Comparison of ENCODE assay signal across 9 cellular contexts in genomic region chr17:350706-351435, GRCh38. TPM values are rescaled to one million over a fixed set of nuclear protein-coding genes. Genes with fewer than 3 reads are reported as not detected.
DNase-seq lines count a peak whose midpoint lies in the region; ATAC-seq, FAIRE-seq and TF ChIP-seq lines count a peak whose summit lies in the region.
"Had no signal": no experiment of that assay in that cellular context is flagged by ENCODE, and none has a peak within 500 bp of the region (broad histone marks: within the 10 kb centered on the region; RNA-seq: fewer than 3 reads in every experiment).

No MANE protein-coding gene starts in this region.

- POLR2A ChIA-PET in H1 (lab: Charles Lee; ENCODE audit: partially characterized antibody) = interaction anchor here (0.6 to 1.0 kb wide), 2 partner anchors 17 to 597 kb away, joined by 3 to 5 read pairs; no protein-coding TSS in a partner anchor

- H3K4me3 ChIP-seq in H1 (ENCODE audit: extremely low read depth in 1 of 4, insufficient read depth in 2 of 4, low read depth in 3 of 4, low read length in 4 of 4) (no peak overlapping the region), mesenchymal stem cell (ENCODE audit: insufficient read depth in 1 of 2, low read depth in 1 of 2, low read length in 2 of 2) (no peak overlapping the region), vagina (no peak overlapping the region)

- H3K23me2 ChIP-seq in H1 (ENCODE audit: low read depth, low read length) = peaks cover 2% of the 10 kb centered on the region; the same call in 1 of the 2 replicates

- no peak for ATAC-seq in activated naive CD4-positive, alpha-beta T cell treated with anti-CD3 and anti-CD28 coated beads, Interleukin-2, amount 50 U/mL, for 72 hours

- H4K91ac ChIP-seq in H1 (replicated peaks; ENCODE audit: insufficient read length, low read length) = no peak overlapping the region
- H4K91ac ChIP-seq in mesenchymal stem cell (ENCODE audit: low read length) = peak overlapping the region; percentile 98

- H3K27me3 Mint-ChIP-seq in activated naive CD4-positive, alpha-beta T cell treated with anti-CD3 and anti-CD28 coated beads for 36 hours (ENCODE audit: low read depth) = no peaks in the 10 kb centered on the region

- peak overlapping the region; percentile 33 to 69 for H3K27ac Mint-ChIP-seq in activated naive CD4-positive, alpha-beta T cell treated with anti-CD3 and anti-CD28 coated beads, Interleukin-2, amount 50 U/mL, for 72 hours
- no peak overlapping the region for H3K27ac Mint-ChIP-seq in activated naive CD4-positive, alpha-beta T cell treated with anti-CD3 and anti-CD28 coated beads for 36 hours

- no peak for FAIRE-seq in H1 (lab: Jason Lieb, UNC)

- no peaks in the 10 kb centered on the region for H3K4me1 Mint-ChIP-seq in activated naive CD4-positive, alpha-beta T cell treated with anti-CD3 and anti-CD28 coated beads for 36 hours (ENCODE audit: low read depth)

- H3K79me2 ChIP-seq in H1 (ENCODE audit: control insufficient read depth in 1 of 2, insufficient read depth in 2 of 2, low read length in 2 of 2) = no peaks in the 10 kb centered on the region

- intact Hi-C loops in activated naive CD4-positive, alpha-beta T cell treated with anti-CD3 and anti-CD28 coated beads for 36 hours (cut with micrococcal nuclease) = no loop called here
- intact Hi-C loops in vagina (cut with DNase I) = no loop called here

- no peaks in the 10 kb centered on the region for H3K36me3 Mint-ChIP-seq in activated naive CD4-positive, alpha-beta T cell treated with anti-CD3 and anti-CD28 coated beads, Interleukin-2, amount 50 U/mL, for 72 hours
- H3K36me3 Mint-ChIP-seq in activated naive CD4-positive, alpha-beta T cell treated with anti-CD3 and anti-CD28 coated beads for 36 hours (ENCODE audit: low read depth) = no peaks in the 10 kb centered on the region

- H3K18ac ChIP-seq in H1 (ENCODE audit: extremely low read depth, low read length) (no peak overlapping the region), mesenchymal stem cell (ENCODE audit: low read depth in 1 of 2, low read length in 2 of 2) (peak overlapping the region; percentile 71)

- no peak overlapping the region for H2BK120ac ChIP-seq in H1 (replicated peaks; ENCODE audit: low read depth, low read length)
- H2BK120ac ChIP-seq in mesenchymal stem cell (ENCODE audit: low read depth, low read length) = peak overlapping the region; percentile 89

- no peaks in the 10 kb centered on the region for H4K20me1 ChIP-seq in H1 (replicated peaks in 1 of 2; ENCODE audit: control insufficient read depth in 1 of 2, insufficient read depth in 2 of 2, low read length in 2 of 2)

- TF ChIP-seq EP300 in H1 (IDR thresholded peaks at IDR 0.05; ENCODE audit: borderline replicate concordance in 1 of 2, low read depth in 2 of 2, low read length in 2 of 2) = no peak

- H3K9ac ChIP-seq in H1 (replicated peaks in 1 of 4; ENCODE audit: extremely low read depth in 1 of 4, low read depth in 3 of 4, low read length in 3 of 4) (no peak overlapping the region), mesenchymal stem cell (ENCODE audit: low read length) (no peak overlapping the region)

- H2BK20ac ChIP-seq in H1 (ENCODE audit: low read length) = no peak overlapping the region

- no peaks in the 10 kb centered on the region for H3K9me3 Mint-ChIP-seq in activated naive CD4-positive, alpha-beta T cell treated with anti-CD3 and anti-CD28 coated beads, Interleukin-2, amount 50 U/mL, for 72 hours
- H3K9me3 Mint-ChIP-seq in activated naive CD4-positive, alpha-beta T cell treated with anti-CD3 and anti-CD28 coated beads for 36 hours = no peaks in the 10 kb centered on the region

- H3K14ac ChIP-seq in H1 (ENCODE audit: insufficient read length) = no peak overlapping the region
- peak overlapping the region in 1 of 2 experiments; percentile 91 for H3K14ac ChIP-seq in mesenchymal stem cell (ENCODE audit: low read length in 2 of 2)

- H3K23ac ChIP-seq in H1 (ENCODE audit: insufficient read length) (no peak overlapping the region), mesenchymal stem cell (ENCODE audit: low read length in 2 of 2) (no peak overlapping the region)

- H3K79me1 ChIP-seq in H1 (ENCODE audit: low read depth, low read length) (no peaks in the 10 kb centered on the region), mesenchymal stem cell (replicated peaks; ENCODE audit: low read length, poor library complexity, severe bottlenecking) (peaks cover 18% of the 10 kb centered on the region)

- peak overlapping the region; percentile 76; the same call in 1 of the 2 replicates for H4K8ac ChIP-seq in H1 (ENCODE audit: extremely low read depth, insufficient read depth, low read length)
- peak overlapping the region; percentile 70 for H4K8ac ChIP-seq in mesenchymal stem cell (ENCODE audit: low read length)

- H3K56ac ChIP-seq in H1 (replicated peaks; ENCODE audit: insufficient read length, low read depth, low read length) = no peak overlapping the region

- H3K4ac ChIP-seq in H1 (replicated peaks; ENCODE audit: insufficient read length, low read depth, low read length) = no peak overlapping the region
- H3K4ac ChIP-seq in mesenchymal stem cell (ENCODE audit: low read depth in 1 of 2, low read length in 2 of 2) = peak overlapping the region; percentile 75 to 83

- H2AK5ac ChIP-seq in H1 (ENCODE audit: low read depth, low read length) = no peak overlapping the region
- H2AK5ac ChIP-seq in mesenchymal stem cell (ENCODE audit: low read length, severe bottlenecking) = peak overlapping the region; percentile 69

- H3K27ac ChIP-seq in H1 (ENCODE audit: low read depth, low read length) (no peak overlapping the region), mesenchymal stem cell (ENCODE audit: low read length, poor library complexity, severe bottlenecking) (peak overlapping the region; percentile 12), vagina (peak overlapping the region; percentile 69)

- H3K9me3 ChIP-seq in H1 (ENCODE audit: insufficient read depth in 2 of 2, low read depth in 1 of 2, low read length in 1 of 2) = peaks cover 3 to 9% of the 10 kb centered on the region in 2 experiments; a peak in 2 of 4 replicates
- H3K9me3 ChIP-seq in mesenchymal stem cell (ENCODE audit: control insufficient read depth, low read length) = no peaks in the 10 kb centered on the region
- no peaks in the 10 kb centered on the region for H3K9me3 ChIP-seq in vagina

- H3K4me1 ChIP-seq in H1 (replicated peaks in 1 of 4; ENCODE audit: control insufficient read depth in 3 of 4, insufficient read depth in 4 of 4, low read length in 3 of 4) (peaks cover 0 to 9% (median 3%) of the 10 kb centered on the region in 4 experiments; a peak in 4 of 7 replicates), mesenchymal stem cell (ENCODE audit: control insufficient read depth, insufficient read depth, low read depth, low read length) (peaks cover 47% of the 10 kb centered on the region), vagina (peaks cover 43% of the 10 kb centered on the region)

- no peak for DNase-seq in activated naive CD4-positive, alpha-beta T cell treated with anti-CD3 and anti-CD28 coated beads, Interleukin-2, amount 50 U/mL, for 72 hours (ENCODE audit: low spot score in 2 of 2)
- DNase-seq in activated naive CD4-positive, alpha-beta T cell treated with anti-CD3 and anti-CD28 coated beads for 36 hours = no peak
- DNase-seq in H1 (ENCODE audit: low read depth in 1 of 2, low spot score in 2 of 2) (no peak), mesenchymal stem cell (peak; percentile 68), vagina (ENCODE audit: extremely low spot score in 2 of 2) (no peak), activated T-cell treated with anti-CD3 and anti-CD28 coated beads for 4 hours (no peak), T-helper 2 cell (no peak)
- no peak for DNase-seq in activated CD4-positive, alpha-beta T cell treated with anti-CD3 and anti-CD28 coated beads for 4 hours
- DNase-seq: cortex of kidney had no signal

- H2BK12ac ChIP-seq in H1 (ENCODE audit: low read depth, low read length) = 0 out of 2 replicates have a peak overlapping the region, but pooled peaks have one; percentile 42
- H2BK12ac ChIP-seq in mesenchymal stem cell (ENCODE audit: low read length in 2 of 2) = peak overlapping the region; percentile 85 to 91

- H3K4me3 Mint-ChIP-seq in activated naive CD4-positive, alpha-beta T cell treated with anti-CD3 and anti-CD28 coated beads for 36 hours = no peak overlapping the region

- CTCF ChIA-PET in activated naive CD4-positive, alpha-beta T cell treated with anti-CD3 and anti-CD28 coated beads for 36 hours (lab: Charles Lee) = no interaction called here
- CTCF ChIA-PET in H1 (lab: Charles Lee; ENCODE audit: partially characterized antibody) = interaction anchor here (0.6 to 1.4 kb wide), 6 partner anchors 23 to 339 kb away, joined by 3 to 7 read pairs (median 3); no protein-coding TSS in a partner anchor

- 90% methylated on average over 8 of the region's 8 CpGs; no CpG with 5 or more reads in 1 of the 2 experiments for WGBS in H1 (ENCODE audit: extremely low coverage in 1 of 2, insufficient coverage in 1 of 2, insufficient read length in 1 of 2, insufficient replicate concordance in 2 of 2, low coverage in 1 of 2, low lambda C conversion rate in 2 of 2, missing lambda C conversion rate in 1 of 2), 2 experiments
- WGBS in mesenchymal stem cell = 58% methylated on average over 8 of the region's 8 CpGs

- H2AFZ ChIP-seq in H1 (ENCODE audit: low read length) (no peak overlapping the region), mesenchymal stem cell (ENCODE audit: low read depth, low read length) (no peak overlapping the region)

- peak overlapping the region; percentile 44; the same call in 1 of the 2 replicates for H2BK5ac ChIP-seq in H1 (ENCODE audit: low read depth, low read length)
- H2BK5ac ChIP-seq in mesenchymal stem cell (ENCODE audit: low read depth, low read length, poor library complexity, severe bottlenecking) = peak overlapping the region; percentile 24

- no peak for TF ChIP-seq RAD21 in H1 (IDR thresholded peaks at IDR 0.05 in 1 of 2, conservative IDR thresholded peaks at IDR 0.05 in 1 of 2; ENCODE audit: low read depth in 2 of 2, low read length in 2 of 2)

- H2BK15ac ChIP-seq in H1 (ENCODE audit: low read length) = no peak overlapping the region
- peak overlapping the region; percentile 92 for H2BK15ac ChIP-seq in mesenchymal stem cell (ENCODE audit: low read depth, poor library complexity, severe bottlenecking)

- H3K27me3 ChIP-seq in H1 (replicated peaks in 1 of 4; ENCODE audit: control insufficient read depth in 3 of 4, extremely low read depth in 1 of 4, insufficient read depth in 3 of 4, low read length in 3 of 4) (no peaks in the 10 kb centered on the region), mesenchymal stem cell (ENCODE audit: control insufficient read depth in 1 of 2, insufficient read depth in 1 of 2, low read length in 2 of 2) (no peaks in the 10 kb centered on the region), vagina (no peaks in the 10 kb centered on the region)

- no peak for TF ChIP-seq CTCF in H1 (IDR thresholded peaks at IDR 0.05; ENCODE audit: control extremely low read depth in 1 of 3, insufficient read depth in 1 of 3, low read depth in 1 of 3, low read length in 3 of 3)
- TF ChIP-seq CTCF in vagina (IDR thresholded peaks at IDR 0.05) = no peak

- no peak overlapping the region for H3K4me2 ChIP-seq in H1 (ENCODE audit: insufficient read depth in 1 of 2, low read depth in 2 of 2, low read length in 2 of 2)
- H3K4me2 ChIP-seq in mesenchymal stem cell (ENCODE audit: low read length, poor library complexity, severe bottlenecking) = no peak overlapping the region

- no peak overlapping the region for H4K5ac ChIP-seq in H1 (ENCODE audit: insufficient read length, low read depth, low read length)

- H3K36me3 ChIP-seq in H1 (ENCODE audit: control insufficient read depth in 2 of 4, insufficient read depth in 4 of 4, low read length in 3 of 4) (no peaks in the 10 kb centered on the region), mesenchymal stem cell (ENCODE audit: control insufficient read depth in 1 of 2, insufficient read depth in 2 of 2, low read depth in 1 of 2, low read length in 2 of 2) (peaks cover 0 to 3% of the 10 kb centered on the region in 2 experiments), vagina (no peaks in the 10 kb centered on the region)

- TF ChIP-seq POLR2A in H1 (IDR thresholded peaks at IDR 0.05; ENCODE audit: control extremely low read depth in 1 of 2, low read depth in 2 of 2, low read length in 2 of 2) (no peak), vagina (IDR thresholded peaks at IDR 0.05) (no peak)

RNA-seq across cellular contexts. Expression of gene RPH3AL, which starts 1.7 kb away (rescaled TPM):
- 1 to 10 TPM; 2.0 to 3.8 TPM for total RNA-seq in activated naive CD4-positive, alpha-beta T cell treated with anti-CD3 and anti-CD28 coated beads, Interleukin-2, amount 50 U/mL, for 72 hours
- 1 to 10 TPM; 1.6 to 2.2 TPM for total RNA-seq in activated naive CD4-positive, alpha-beta T cell treated with anti-CD3 and anti-CD28 coated beads for 36 hours
- 5.6 and 6.1 TPM in 2 replicates for total RNA-seq in H1 (2021; fragmentation: NEBNext Ultra II Directional; extraction: Animal tissue kit (Norgen Biotek cat#: 25700))
- polyA plus RNA-seq in H1 (2011; rRNA removed) = 5.8 and 10.7 TPM in 2 replicates
- polyA plus RNA-seq in H1 (2011; cell fraction: cytosol; rRNA removed) = 6.1 TPM
- polyA plus RNA-seq in H1 (2011; cell fraction: nucleus; rRNA removed) = 8.3 TPM
- 4.1 to 6.5 TPM (median 4.9 TPM) in 4 replicates for polyA plus RNA-seq in H1 (2012, experiment 1 of 2)
- polyA plus RNA-seq in H1 (2012, experiment 2 of 2) = 6.6 TPM
- polyA plus RNA-seq in H1 (2013, experiment 1 of 2) = 3.9 TPM
- 4.0 TPM for polyA plus RNA-seq in H1 (2013, experiment 2 of 2)
- 2.3 and 2.7 TPM in 2 replicates for polyA minus RNA-seq in H1 (2011; rRNA and poly(A)+ RNA removed)
- polyA minus RNA-seq in H1 (2011; cell fraction: cytosol; rRNA and poly(A)+ RNA removed) = 4.3 TPM
- polyA minus RNA-seq in H1 (2011; cell fraction: nucleus; rRNA and poly(A)+ RNA removed) = 9.9 TPM
- 4.0 TPM for polyA plus RNA-seq in mesenchymal stem cell (2013, experiment 1 of 2)
- polyA plus RNA-seq in mesenchymal stem cell (2013, experiment 2 of 2) = 3.6 TPM
- 43.5 TPM for total RNA-seq in vagina
